Comparison of ENCODE assay signal across 33 cellular contexts in genomic region chr2:112709703-112710102, GRCh38. TPM values are rescaled to one million over a fixed set of nuclear protein-coding genes. Genes with fewer than 3 reads are reported as not detected.
DNase-seq lines count a peak whose midpoint lies in the region; ATAC-seq, FAIRE-seq and TF ChIP-seq lines count a peak whose summit lies in the region.
"Had no signal": no experiment of that assay in that cellular context is flagged by ENCODE, and none has a peak within 500 bp of the region (broad histone marks: within the 10 kb centered on the region; RNA-seq: fewer than 3 reads in every experiment).

No MANE protein-coding gene starts in this region.

- H2AFZ ChIP-seq in K562 (ENCODE audit: low read depth, low read length): peak overlapping the region; percentile 35
- H2AFZ ChIP-seq in neural progenitor cell (replicated peaks): no peak overlapping the region

- H3K36me3 ChIP-seq in right atrium auricular region: no peaks in the 10 kb centered on the region
- no peaks in the 10 kb centered on the region for H3K36me3 ChIP-seq in K562 (ENCODE audit: control insufficient read depth, insufficient read depth, low read length)
- H3K36me3 ChIP-seq in neural progenitor cell: no peaks in the 10 kb centered on the region
- H3K36me3 ChIP-seq: colonic mucosa, esophagus squamous epithelium, gastrocnemius medialis, left ventricle myocardium inferior, sigmoid colon had no signal

- TF ChIP-seq POLR2A in K562 (conservative IDR thresholded peaks at IDR 0.05): no peak
- TF ChIP-seq POLR2A in GM18505 (IDR thresholded peaks at IDR 0.05; ENCODE audit: borderline replicate concordance, extremely low read depth, insufficient read depth, insufficient read length): no peak

- H3K9me3 Mint-ChIP-seq in neural progenitor cell: peaks cover 2% of the 10 kb centered on the region
- H3K9me3 Mint-ChIP-seq: activated naive CD4-positive, alpha-beta T cell treated with anti-CD3 and anti-CD28 coated beads for 36 hours; activated T-cell treated with anti-CD3 and anti-CD28 coated beads, Interleukin-2, amount 50 U/mL, for 4 hours; endodermal cell; HFFc6; mesothelial cell of epicardium; nephron progenitor cell had no signal

- POLR2A ChIA-PET in K562 (lab: Yijun Ruan, JAX): interaction anchor here (0.6 to 0.8 kb wide), 2 partner anchors 11 to 219 kb away, joined by 3 to 5 read pairs; no protein-coding TSS in a partner anchor

- H4K20me1 ChIP-seq in K562 (replicated peaks; ENCODE audit: control insufficient read depth, insufficient read depth, low read length): no peaks in the 10 kb centered on the region
- H4K20me1 ChIP-seq in neural progenitor cell (ENCODE audit: low read depth): no peaks in the 10 kb centered on the region

- CTCF ChIA-PET in K562 (lab: Yijun Ruan, JAX; ENCODE audit: low intra/inter-chr PET ratio): no interaction called here

- H3K4me2 ChIP-seq in K562 (ENCODE audit: insufficient read depth, low read length) (no peak overlapping the region), neural progenitor cell (no peak overlapping the region)

- in situ Hi-C loops in K562 (cut with MboI): no loop called here
- in situ Hi-C loops in G401 (cut with HindIII; ENCODE audit: low sequenced_read_pairs): no loop called here

- H3K9me1 ChIP-seq in K562 (ENCODE audit: control insufficient read depth, insufficient read depth, low read length): no peaks in the 10 kb centered on the region

- H3K36me3 Mint-ChIP-seq in neural progenitor cell: no peaks in the 10 kb centered on the region
- H3K36me3 Mint-ChIP-seq: mesothelial cell of epicardium had no signal

- FAIRE-seq in K562 (lab: Jason Lieb, UNC): no peak
- FAIRE-seq: D721Med had no signal

- H3K4me1 ChIP-seq in right atrium auricular region: no peaks in the 10 kb centered on the region
- H3K4me1 ChIP-seq in K562 (replicated peaks in 1 of 2; ENCODE audit: control insufficient read depth in 2 of 2, insufficient read depth in 2 of 2, low read length in 2 of 2): peaks cover 50 to 69% of the 10 kb centered on the region in 2 experiments
- no peaks in the 10 kb centered on the region for H3K4me1 ChIP-seq in neural progenitor cell
- H3K4me1 ChIP-seq: colonic mucosa, esophagus squamous epithelium, gastrocnemius medialis, left ventricle myocardium inferior, sigmoid colon had no signal

- no TSS peak for BruUV-seq in K562 (replicated peaks; lab: Mats Ljungman, UMichigan)

- peak overlapping the region in 1 of 2 experiments; percentile 43; a peak in 1 of 4 replicates for H3K9ac ChIP-seq in K562 (ENCODE audit: insufficient read depth in 1 of 2, low read depth in 2 of 2, low read length in 2 of 2)
- H3K9ac ChIP-seq in neural progenitor cell: no peak overlapping the region

- intact Hi-C loops in cardiac septum (cut with DNase I): no loop called here
- intact Hi-C loops in K562 (cut with micrococcal nuclease): loop anchor here (5.0 kb wide), 1 partner anchor 62 kb away; the partner anchor contains the start of gene SLC20A1

- H3K79me2 ChIP-seq in K562 (ENCODE audit: control insufficient read depth, insufficient read depth, low read length) (no peaks in the 10 kb centered on the region), neural progenitor cell (ENCODE audit: low read depth) (no peaks in the 10 kb centered on the region)

- H3K27ac Mint-ChIP-seq in neural progenitor cell: peak overlapping the region; percentile 92
- H3K27ac Mint-ChIP-seq: activated CD8-positive, alpha-beta T cell treated with anti-CD3 and anti-CD28 coated beads, Interleukin-2, amount 10 ng/mL, durations not matched to agents 7 days and 5 days; activated naive CD4-positive, alpha-beta T cell treated with anti-CD3 and anti-CD28 coated beads for 36 hours; endodermal cell; HFFc6; mesothelial cell of epicardium had no signal

- no peaks in the 10 kb centered on the region for H3F3A ChIP-seq in neural progenitor cell (ENCODE audit: low read depth)

- no peak overlapping the region for H3K4me3 ChIP-seq in right atrium auricular region
- no peak overlapping the region for H3K4me3 ChIP-seq in K562
- no peak overlapping the region for H3K4me3 ChIP-seq in neural progenitor cell
- H3K4me3 ChIP-seq: colonic mucosa, esophagus squamous epithelium, gastrocnemius medialis, left ventricle myocardium inferior, sigmoid colon, SK-N-MC had no signal

- no peak for TF ChIP-seq CTCF in right atrium auricular region (IDR thresholded peaks at IDR 0.05)
- TF ChIP-seq CTCF in K562 (IDR thresholded peaks at IDR 0.05 in 2 of 3, conservative IDR thresholded peaks at IDR 0.05 in 1 of 3; ENCODE audit: insufficient read depth in 2 of 3, low read depth in 1 of 3, low read length in 3 of 3): no peak
- TF ChIP-seq CTCF in neural progenitor cell (IDR thresholded peaks at IDR 0.05): no peak

- WGBS in K562 (ENCODE audit: insufficient coverage, low coverage, missing lambda C conversion rate): 76% methylated on average over 6 of the region's 6 CpGs

- H3K27me3 ChIP-seq in right atrium auricular region: no peaks in the 10 kb centered on the region
- no peaks in the 10 kb centered on the region for H3K27me3 ChIP-seq in K562 (ENCODE audit: control insufficient read depth in 2 of 2, insufficient read depth in 2 of 2, low read length in 2 of 2)
- H3K27me3 ChIP-seq in neural progenitor cell: no peaks in the 10 kb centered on the region
- H3K27me3 ChIP-seq: colonic mucosa, gastrocnemius medialis had no signal

- H3K27me3 Mint-ChIP-seq in neural progenitor cell (ENCODE audit: insufficient read depth, low read depth): peaks cover 16% of the 10 kb centered on the region

- peaks cover 31% of the 10 kb centered on the region for H3K4me1 Mint-ChIP-seq in neural progenitor cell

- no peaks in the 10 kb centered on the region for H3K9me3 ChIP-seq in right atrium auricular region
- H3K9me3 ChIP-seq in K562 (replicated peaks; ENCODE audit: control insufficient read depth, insufficient read depth, low read depth, low read length): no peaks in the 10 kb centered on the region
- no peaks in the 10 kb centered on the region for H3K9me3 ChIP-seq in neural progenitor cell (ENCODE audit: low read depth)
- H3K9me3 ChIP-seq: colonic mucosa, esophagus squamous epithelium, gastrocnemius medialis, left ventricle myocardium inferior, sigmoid colon had no signal

- no peak for TF ChIP-seq EP300 in K562 (IDR thresholded peaks at IDR 0.05; ENCODE audit: low read length)

- no peak for ATAC-seq in K562
- ATAC-seq in GM18505 (IDR thresholded peaks at IDR 0.05; ENCODE audit: unreplicated experiment): no peak
- ATAC-seq in GM18873 (IDR thresholded peaks at IDR 0.05; ENCODE audit: low FRiP score, unreplicated experiment): no peak
- ATAC-seq: activated CD8-positive, alpha-beta T cell treated with anti-CD3 and anti-CD28 coated beads, Interleukin-2, amount 10 ng/mL, durations not matched to agents 7 days and 5 days; activated T-cell treated with anti-CD3 and anti-CD28 coated beads, Interleukin-2, amount 50 U/mL, for 4 hours; gastrocnemius medialis had no signal

- DNase-seq in right atrium auricular region (ENCODE audit: low spot score): peak; percentile 28
- DNase-seq in cardiac septum (ENCODE audit: low spot score): no peak
- DNase-seq in K562 (ENCODE audit: extremely low read depth in 1 of 4, low spot score in 3 of 4): no peak
- no peak for DNase-seq in neural progenitor cell (ENCODE audit: low spot score)
- no peak for DNase-seq in HuH-7 (ENCODE audit: low spot score)
- no peak for DNase-seq in G401 (ENCODE audit: low spot score)
- DNase-seq: ACHN; activated CD8-positive, alpha-beta T cell treated with anti-CD3 and anti-CD28 coated beads, Interleukin-2, amount 10 ng/mL, durations not matched to agents 7 days and 5 days; activated naive CD4-positive, alpha-beta T cell treated with anti-CD3 and anti-CD28 coated beads for 36 hours; activated T-cell treated with anti-CD3 and anti-CD28 coated beads, Interleukin-2, amount 50 U/mL, for 4 hours; amniotic stem cell; colonic mucosa; endodermal cell; esophagus squamous epithelium; gastrocnemius medialis; HFFc6; hippocampal formation; left ventricle myocardium inferior; MM.1S; NCI-H1417; NCI-H2081 treated with DMSO at 0.1 percent for 48 hours; NCI-H345; NCI-H82; nephron progenitor cell; sigmoid colon had no signal

- peak overlapping the region; percentile 71 for H3K4me3 Mint-ChIP-seq in neural progenitor cell
- H3K4me3 Mint-ChIP-seq: activated CD8-positive, alpha-beta T cell treated with anti-CD3 and anti-CD28 coated beads, Interleukin-2, amount 10 ng/mL, durations not matched to agents 7 days and 5 days; activated naive CD4-positive, alpha-beta T cell treated with anti-CD3 and anti-CD28 coated beads for 36 hours; activated T-cell treated with anti-CD3 and anti-CD28 coated beads, Interleukin-2, amount 50 U/mL, for 4 hours; endodermal cell; HFFc6; mesothelial cell of epicardium; nephron progenitor cell had no signal

- TF ChIP-seq RAD21 in K562 (CRISPR knock-in tag; conservative IDR thresholded peaks at IDR 0.05 in 1 of 2, IDR thresholded peaks at IDR 0.05 in 1 of 2): no peak

- H3K27ac ChIP-seq in right atrium auricular region: no peak overlapping the region
- H3K27ac ChIP-seq in K562 (ENCODE audit: extremely low read depth, low read depth, low read length): no peak overlapping the region
- H3K27ac ChIP-seq in neural progenitor cell: no peak overlapping the region
- H3K27ac ChIP-seq: C4-2B, colonic mucosa, gastrocnemius medialis, left ventricle myocardium inferior, sigmoid colon, SK-N-MC had no signal

RNA-seq across cellular contexts. Expression of gene NT5DC4, which starts 11.1 kb away (rescaled TPM):
- total RNA-seq in right atrium auricular region (not detected), cardiac septum (not detected), K562 (2014; rRNA removed) (0.94 and 1.0 TPM in 2 replicates), K562 (2014; rRNA removed; fragmentation: Illumina TruSeq; extraction: Trizol) (0.44 and 2.3 TPM in 2 replicates), K562 (2015; rRNA removed; fragmentation: Illumina TruSeq; extraction: Trizol) (0.45 and 0.65 TPM in 2 replicates), K562 (2021) (4.7 and 6.8 TPM in 2 replicates), neural progenitor cell (ENCODE audit: low replicate concordance) (not detected in 2 replicates)
- total RNA-seq in K562 (2011; cell fraction: chromatin; rRNA removed; ENCODE audit: low replicate concordance): 26.6 and 60.2 TPM in 2 replicates
- total RNA-seq in K562 (2011; cell fraction: nucleolus; rRNA removed): 32.0 and 34.7 TPM in 2 replicates
- 22.7 and 29.8 TPM in 2 replicates for total RNA-seq in K562 (2011; cell fraction: nucleoplasm; rRNA removed)
- polyA plus RNA-seq in K562 (2011; rRNA removed) (3.4 and 6.9 TPM in 2 replicates), K562 (2014; fragmentation: Illumina TruSeq; extraction: Trizol) (0.56 and 1.8 TPM in 2 replicates), K562 (2014; fragmentation: Nextera tagmentation; extraction: Ambion mirVana) (1 to 10 TPM; 2.5 to 2.8 TPM), K562 (2014; rRNA removed) (1.6 and 5.0 TPM in 2 replicates)
- 0.65 and 1.6 TPM in 2 replicates for polyA plus RNA-seq in K562 (2011; cell fraction: cytosol; rRNA removed)
- 39.8 and 97.5 TPM in 2 replicates for polyA plus RNA-seq in K562 (2011; cell fraction: nucleus; rRNA removed)
- 1.3 and 9.4 TPM in 2 replicates for polyA plus RNA-seq in K562 (2012)
- polyA minus RNA-seq in K562 (2011; rRNA and poly(A)+ RNA removed): 0.36 and 2.7 TPM in 2 replicates
- 8.7 TPM in 1 of 2 replicates, not detected in the other for polyA minus RNA-seq in K562 (2011; cell fraction: cytosol; rRNA and poly(A)+ RNA removed)
- 6.9 and 15.8 TPM in 2 replicates for polyA minus RNA-seq in K562 (2011; cell fraction: nucleus; rRNA and poly(A)+ RNA removed)
- not detected in 2 replicates for total RNA-seq in G401 (2014; rRNA removed; shearing (Covaris generic))
- total RNA-seq: activated CD8-positive, alpha-beta T cell treated with anti-CD3 and anti-CD28 coated beads, Interleukin-2, amount 10 ng/mL, durations not matched to agents 7 days and 5 days; activated naive CD4-positive, alpha-beta T cell treated with anti-CD3 and anti-CD28 coated beads for 36 hours; activated T-cell treated with anti-CD3 and anti-CD28 coated beads, Interleukin-2, amount 50 U/mL, for 4 hours; colonic mucosa; endodermal cell; esophagus squamous epithelium; gastrocnemius medialis; HFFc6; left ventricle myocardium inferior; mesothelial cell of epicardium; posterior vena cava; sigmoid colon; subcutaneous adipose tissue had no signal

RNA-seq across cellular contexts. Expression of gene CKAP2L, which starts 54.7 kb away (rescaled TPM):
- total RNA-seq in right atrium auricular region: under 1 TPM in 1 of 2 donors, not detected in 1; 0.82 TPM
- total RNA-seq in cardiac septum: 0.30 TPM
- total RNA-seq in K562 (2011; cell fraction: chromatin; rRNA removed; ENCODE audit: low replicate concordance): 12.0 and 31.2 TPM in 2 replicates
- total RNA-seq in K562 (2011; cell fraction: nucleolus; rRNA removed): 9.5 and 10.3 TPM in 2 replicates
- total RNA-seq in K562 (2011; cell fraction: nucleoplasm; rRNA removed): 20.5 and 28.5 TPM in 2 replicates
- 10.4 and 12.3 TPM in 2 replicates for total RNA-seq in K562 (2014; rRNA removed)
- 14.2 and 16.9 TPM in 2 replicates for total RNA-seq in K562 (2014; rRNA removed; fragmentation: Illumina TruSeq; extraction: Trizol)
- total RNA-seq in K562 (2015; rRNA removed; fragmentation: Illumina TruSeq; extraction: Trizol): 11.5 and 12.1 TPM in 2 replicates
- 17.6 and 18.6 TPM in 2 replicates for total RNA-seq in K562 (2021)
- 15.8 and 18.5 TPM in 2 replicates for polyA plus RNA-seq in K562 (2011; rRNA removed)
- 2.9 and 6.0 TPM in 2 replicates for polyA plus RNA-seq in K562 (2011; cell fraction: cytosol; rRNA removed)
- polyA plus RNA-seq in K562 (2011; cell fraction: nucleus; rRNA removed): 7.2 and 9.8 TPM in 2 replicates
- 12.2 and 19.9 TPM in 2 replicates for polyA plus RNA-seq in K562 (2012)
- 20.3 and 21.9 TPM in 2 replicates for polyA plus RNA-seq in K562 (2014; fragmentation: Illumina TruSeq; extraction: Trizol)
- 10 to 100 TPM; 14.1 to 14.9 TPM for polyA plus RNA-seq in K562 (2014; fragmentation: Nextera tagmentation; extraction: Ambion mirVana)
- polyA plus RNA-seq in K562 (2014; rRNA removed): 10.9 and 13.2 TPM in 2 replicates
- 21.9 and 31.4 TPM in 2 replicates for polyA minus RNA-seq in K562 (2011; rRNA and poly(A)+ RNA removed)
- 4.9 and 6.4 TPM in 2 replicates for polyA minus RNA-seq in K562 (2011; cell fraction: cytosol; rRNA and poly(A)+ RNA removed)
- 12.3 and 21.2 TPM in 2 replicates for polyA minus RNA-seq in K562 (2011; cell fraction: nucleus; rRNA and poly(A)+ RNA removed)
- total RNA-seq in neural progenitor cell (ENCODE audit: low replicate concordance): 28.2 and 53.7 TPM in 2 replicates
- total RNA-seq in G401 (2014; rRNA removed; shearing (Covaris generic)): 6.5 and 7.7 TPM in 2 replicates
